Comparison of ENCODE assay signal across 8 cellular contexts in genomic region chr1:232012773-232013386, GRCh38.
DNase-seq lines count a peak whose midpoint lies in the region; ATAC-seq and TF ChIP-seq lines count a peak whose summit lies in the region.

No MANE protein-coding gene starts in this region.

- H3K4me3 Mint-ChIP-seq in Calu3 (ENCODE audit: low read depth, unreplicated experiment), result no peak overlapping the region
- no peak overlapping the region for H3K4me3 Mint-ChIP-seq in stimulated activated memory B cell treated with anti-CD40 and anti-IgM and Interleukin-4, amounts not matched to agents 10 μg/mL and 1 μg/mL and 100 μg/mL, for 72 hours

- peak overlapping the region in 1 of 4 donors; percentile 33 for H3K4me3 ChIP-seq in esophagus squamous epithelium

- no peak overlapping the region for H3K27ac Mint-ChIP-seq in Calu3 (ENCODE audit: unreplicated experiment)
- no peak overlapping the region for H3K27ac Mint-ChIP-seq in activated naive CD4-positive, alpha-beta T cell treated with anti-CD3 and anti-CD28 coated beads, Interleukin-2, amount 50 U/mL, for 72 hours
- no peak overlapping the region for H3K27ac Mint-ChIP-seq in stimulated activated memory B cell treated with anti-CD40 and anti-IgM and Interleukin-4, amounts not matched to agents 10 μg/mL and 1 μg/mL and 100 μg/mL, for 72 hours

- TF ChIP-seq POLR2A in esophagus squamous epithelium (IDR thresholded peaks at IDR 0.05), result no peak

- no peaks in the 10 kb centered on the region for H3K9me3 ChIP-seq in esophagus squamous epithelium

- DNase-seq in Calu3 (peak; percentile 9), NCI-H2227 treated with DMSO at 0.1 percent for 48 hours (lab: John Stamatoyannopoulos, UW) (peak; percentile 38), esophagus squamous epithelium (lab: John Stamatoyannopoulos, UW) (no peak), omental fat pad (ENCODE audit: low spot score) (no peak), HuH-7 (ENCODE audit: low spot score) (no peak), cerebellum (ENCODE audit: low spot score) (no peak)
- DNase-seq in activated naive CD4-positive, alpha-beta T cell treated with anti-CD3 and anti-CD28 coated beads, Interleukin-2, amount 50 U/mL, for 72 hours (ENCODE audit: low spot score in 2 of 2), result no peak

- intact Hi-C loops in Calu3 (cut with micrococcal nuclease; ENCODE audit: unreplicated experiment) (no loop called here), esophagus squamous epithelium (cut with DNase I) (no loop called here)

- 66 to 84% methylated on average over 10 of the region's 10 CpGs for WGBS in esophagus squamous epithelium, 2 donors

- no peaks in the 10 kb centered on the region for H3K36me3 Mint-ChIP-seq in Calu3 (ENCODE audit: insufficient read depth, unreplicated experiment)
- no peaks in the 10 kb centered on the region for H3K36me3 Mint-ChIP-seq in activated naive CD4-positive, alpha-beta T cell treated with anti-CD3 and anti-CD28 coated beads, Interleukin-2, amount 50 U/mL, for 72 hours
- H3K36me3 Mint-ChIP-seq in stimulated activated memory B cell treated with anti-CD40 and anti-IgM and Interleukin-4, amounts not matched to agents 10 μg/mL and 1 μg/mL and 100 μg/mL, for 72 hours, result no peaks in the 10 kb centered on the region

- no peaks in the 10 kb centered on the region for H3K27me3 ChIP-seq in esophagus squamous epithelium

- H3K36me3 ChIP-seq in esophagus squamous epithelium, result no peaks in the 10 kb centered on the region

- peak overlapping the region in 3 of 4 donors; percentile 2 to 61 (median 30) for H3K27ac ChIP-seq in esophagus squamous epithelium

- TF ChIP-seq CTCF in Calu3 (IDR thresholded peaks at IDR 0.05; ENCODE audit: unreplicated experiment), result no peak
- no peak for TF ChIP-seq CTCF in esophagus squamous epithelium (IDR thresholded peaks at IDR 0.05)
- TF ChIP-seq CTCF in omental fat pad (IDR thresholded peaks at IDR 0.05), result no peak

- peaks cover 20% of the 10 kb centered on the region for H3K4me1 Mint-ChIP-seq in Calu3 (ENCODE audit: low read depth, unreplicated experiment)
- no peaks in the 10 kb centered on the region for H3K4me1 Mint-ChIP-seq in stimulated activated memory B cell treated with anti-CD40 and anti-IgM and Interleukin-4, amounts not matched to agents 10 μg/mL and 1 μg/mL and 100 μg/mL, for 72 hours

- CTCF ChIA-PET in Calu3 (lab: Charles Lee), result interaction anchor here (0.7 kb wide), 1 partner anchor 463 kb away, joined by 3 read pairs; no protein-coding TSS in a partner anchor

- H3K9me3 Mint-ChIP-seq in Calu3 (ENCODE audit: low read depth, unreplicated experiment), result no peaks in the 10 kb centered on the region
- no peaks in the 10 kb centered on the region for H3K9me3 Mint-ChIP-seq in activated naive CD4-positive, alpha-beta T cell treated with anti-CD3 and anti-CD28 coated beads, Interleukin-2, amount 50 U/mL, for 72 hours
- H3K9me3 Mint-ChIP-seq in stimulated activated memory B cell treated with anti-CD40 and anti-IgM and Interleukin-4, amounts not matched to agents 10 μg/mL and 1 μg/mL and 100 μg/mL, for 72 hours, result no peaks in the 10 kb centered on the region

- no peaks in the 10 kb centered on the region for H3K27me3 Mint-ChIP-seq in Calu3 (ENCODE audit: unreplicated experiment)
- H3K27me3 Mint-ChIP-seq in stimulated activated memory B cell treated with anti-CD40 and anti-IgM and Interleukin-4, amounts not matched to agents 10 μg/mL and 1 μg/mL and 100 μg/mL, for 72 hours, result no peaks in the 10 kb centered on the region

- BruUV-seq in Calu3 (replicated peaks; lab: Mats Ljungman, UMichigan), result no TSS peak

- H3K4me1 ChIP-seq in esophagus squamous epithelium, result peaks cover 0 to 29% (median 0%) of the 10 kb centered on the region in 3 donors

- peak; percentile 61 for ATAC-seq in omental fat pad (ENCODE audit: low FRiP score)
- ATAC-seq in activated naive CD4-positive, alpha-beta T cell treated with anti-CD3 and anti-CD28 coated beads, Interleukin-2, amount 50 U/mL, for 72 hours, result no peak
- ATAC-seq in stimulated activated memory B cell treated with anti-CD40 and anti-IgM and Interleukin-4, amounts not matched to agents 10 μg/mL and 1 μg/mL and 100 μg/mL, for 72 hours, result no peak

Comparison
In these comparisons a context has a peak if more than half of its experiments do, and no peak if none do; other contexts are left out.
1. DNase-seq: peak in Calu3 (single experiment) and NCI-H2227 treated with DMSO at 0.1 percent for 48 hours (single experiment); none in esophagus squamous epithelium (single experiment), omental fat pad (single experiment), activated naive CD4-positive, alpha-beta T cell treated with anti-CD3 and anti-CD28 coated beads, Interleukin-2, amount 50 U/mL, for 72 hours (0 of 2), HuH-7 (single experiment) and cerebellum (single experiment).